ENCODE assay signal across 23 cellular contexts in the genomic region with DNA sequence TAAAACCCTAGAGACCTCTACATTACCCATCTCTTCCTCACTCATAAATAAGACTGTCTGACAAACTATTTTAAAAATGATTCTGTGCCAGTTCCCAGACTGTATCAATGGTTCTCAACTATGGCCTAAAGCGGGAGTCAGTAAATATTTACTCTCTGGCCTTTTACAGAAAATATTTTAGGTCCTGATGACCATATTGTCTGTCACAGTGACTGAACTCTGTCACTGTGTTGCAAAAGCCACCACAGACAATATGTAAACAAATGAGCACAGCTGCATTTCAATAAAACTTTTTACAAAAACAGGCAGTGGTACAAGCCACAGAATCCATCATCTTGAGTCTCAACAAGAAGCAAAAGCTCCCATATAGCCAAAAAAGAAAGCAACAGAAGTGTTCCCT. TPM values are rescaled to one million over a fixed set of nuclear protein-coding genes. Genes with fewer than 3 reads are reported as not detected.
DNase-seq lines count a peak whose midpoint lies in the region; ATAC-seq, FAIRE-seq and TF ChIP-seq lines count a peak whose summit lies in the region.
"Had no signal": no experiment of that assay in that cellular context is flagged by ENCODE, and none has a peak within 500 bp of the region (broad histone marks: within the 10 kb centered on the region; RNA-seq: fewer than 3 reads in every experiment).

No MANE protein-coding gene starts in this region.

- H3K27ac Mint-ChIP-seq in HFFc6 = peak overlapping the region; percentile 58
- no peak overlapping the region for H3K27ac Mint-ChIP-seq in effector memory CD8-positive, alpha-beta T cell
- H3K27ac Mint-ChIP-seq: CD4-positive, alpha-beta T cell had no signal

- H3K9me3 Mint-ChIP-seq in HFFc6 = peaks cover 38% of the 10 kb centered on the region
- H3K9me3 Mint-ChIP-seq in effector memory CD8-positive, alpha-beta T cell = peaks cover 4 to 10% of the 10 kb centered on the region in 2 donors

- H3F3A ChIP-seq in PC-3 (ENCODE audit: low read length, unreplicated experiment) = no peaks in the 10 kb centered on the region

- POLR2A ChIA-PET in PC-3 (lab: Charles Lee; ENCODE audit: unreplicated experiment) = no interaction called here

- no peak overlapping the region for H2AFZ ChIP-seq in PC-3 (ENCODE audit: low read length)

- CTCF ChIA-PET in PC-3 (lab: Charles Lee) = no interaction called here

- H3K4me2 ChIP-seq in PC-3 (ENCODE audit: low read length) = no peak overlapping the region
- H3K4me2 ChIP-seq: BLaER1 had no signal

- ATAC-seq in PC-3 = no peak; the same call in 1 of the 2 replicates
- ATAC-seq in left lobe of liver = peak; percentile 98
- ATAC-seq in effector memory CD8-positive, alpha-beta T cell (replicated peaks) = no peak
- no peak for ATAC-seq in GM19397 (IDR thresholded peaks at IDR 0.05; ENCODE audit: unreplicated experiment)
- ATAC-seq: Right ventricle myocardium inferior had no signal

- H3K27me3 ChIP-seq in PC-3 (ENCODE audit: low read length) = no peaks in the 10 kb centered on the region
- H3K27me3 ChIP-seq: BLaER1, SJSA1 had no signal

- H3K4me1 Mint-ChIP-seq in HFFc6 (ENCODE audit: low read depth) = peaks cover 27% of the 10 kb centered on the region
- H3K4me1 Mint-ChIP-seq in effector memory CD8-positive, alpha-beta T cell (ENCODE audit: low read depth in 2 of 2) = no peaks in the 10 kb centered on the region

- no peak for FAIRE-seq in GM12892 (lab: Jason Lieb, UNC)
- FAIRE-seq: H54 had no signal

- BruUV-seq in PC-3 (replicated peaks; lab: Mats Ljungman, UMichigan) = no TSS peak

- no peaks in the 10 kb centered on the region for H4K20me1 ChIP-seq in PC-3 (ENCODE audit: low read length)
- H4K20me1 ChIP-seq: BLaER1 had no signal

- peaks cover 28% of the 10 kb centered on the region for H3K36me3 ChIP-seq in PC-3 (ENCODE audit: low read depth, low read length)
- H3K36me3 ChIP-seq: BLaER1 had no signal

- H3K4me3 ChIP-seq in PC-3 (ENCODE audit: low read length) = no peak overlapping the region
- H3K4me3 ChIP-seq: BLaER1, SJSA1 had no signal

- no peak overlapping the region for H3K4me3 Mint-ChIP-seq in HFFc6
- H3K4me3 Mint-ChIP-seq in effector memory CD8-positive, alpha-beta T cell = no peak overlapping the region
- H3K4me3 Mint-ChIP-seq: CD4-positive, alpha-beta T cell had no signal

- DNase-seq in HFFc6 (no peak), PC-3 (peak; percentile 48), left lobe of liver (ENCODE audit: low spot score) (peak; percentile 58), GM12892 (ENCODE audit: insufficient read length) (no peak), DMS153 (lab: John Stamatoyannopoulos, UW) (no peak)
- DNase-seq in effector memory CD8-positive, alpha-beta T cell = no peak
- DNase-seq: ACHN; Calu3; CD4-positive, alpha-beta T cell; GDM1; Kasumi-1; NCI-H1092; NCI-H1436 treated with DMSO at 0.1 percent for 48 hours; NCI-H1930; NCI-H345; NCI-H524; NCI-H774 had no signal

- H3K9me2 ChIP-seq in PC-3 (replicated peaks; ENCODE audit: low read length) = no peaks in the 10 kb centered on the region

- H3K4me1 ChIP-seq in PC-3 (ENCODE audit: insufficient read depth, low read length) = 0 out of 2 replicates have a peak, but pooled peaks cover 12% of the 10 kb centered on the region
- H3K4me1 ChIP-seq: BLaER1, SJSA1 had no signal

- no peak for TF ChIP-seq CTCF in HFFc6 (IDR thresholded peaks at IDR 0.05)
- no peak for TF ChIP-seq CTCF in PC-3 (conservative IDR thresholded peaks at IDR 0.05; ENCODE audit: low read depth, low read length)

- no peaks in the 10 kb centered on the region for H3K9me3 ChIP-seq in PC-3 (ENCODE audit: low read length)
- H3K9me3 ChIP-seq: SJSA1 had no signal

- H3K36me3 Mint-ChIP-seq in HFFc6 (ENCODE audit: low read depth) = peaks cover 75% of the 10 kb centered on the region
- no peaks in the 10 kb centered on the region for H3K36me3 Mint-ChIP-seq in effector memory CD8-positive, alpha-beta T cell (ENCODE audit: insufficient read depth)

- peaks cover 9% of the 10 kb centered on the region for H3K27me3 Mint-ChIP-seq in HFFc6 (ENCODE audit: insufficient read depth)
- no peaks in the 10 kb centered on the region for H3K27me3 Mint-ChIP-seq in effector memory CD8-positive, alpha-beta T cell
- H3K27me3 Mint-ChIP-seq: CD4-positive, alpha-beta T cell had no signal

- intact Hi-C loops in PC-3 (cut with micrococcal nuclease) = no loop called here

- H3K79me2 ChIP-seq in PC-3 (ENCODE audit: low read length) = peaks cover 14% of the 10 kb centered on the region; the same call in 1 of the 2 replicates

- TF ChIP-seq POLR2A in GM12892 (IDR thresholded peaks at IDR 0.05; ENCODE audit: low read depth, low read length) = no peak

- peak overlapping the region; percentile 43 for H3K27ac ChIP-seq in PC-3 (ENCODE audit: low read length)
- H3K27ac ChIP-seq: BLaER1, SJSA1 had no signal

- H3K9ac ChIP-seq in PC-3 (ENCODE audit: low read length) = no peak overlapping the region
- H3K9ac ChIP-seq: BLaER1 had no signal

RNA-seq across cellular contexts. Expression of gene PLOD2, which starts 45.4 kb away (rescaled TPM):
- 100 to 1,000 TPM; 181 to 358 (median 200) TPM for total RNA-seq in HFFc6 (2021; fragmentation: NEBNext Ultra II Directional; extraction: Animal tissue kit (Norgen Biotek cat#: 25700))
- total RNA-seq in PC-3 (2014; rRNA removed) (76.1 and 84.8 TPM in 2 replicates), left lobe of liver (25.7 TPM)
- 1.4 TPM for polyA plus RNA-seq in GM12892 (2012; ENCODE audit: missing spikeins)
- total RNA-seq: CD4-positive, alpha-beta T cell; OCI-LY7 had no signal

Comparison
In these comparisons a context has a peak if more than half of its experiments do, and no peak if none do; other contexts are left out.
1. DNase-seq: peak in PC-3 (single experiment) and left lobe of liver (single experiment); none in HFFc6 (single experiment), GM12892 (single experiment), DMS153 (single experiment) and effector memory CD8-positive, alpha-beta T cell (0 of 3).